In genomic region chr2:102708847-102709559, GRCh38 we compare ENCODE assay signal across 1 cellular context.
TF ChIP-seq lines count a peak whose summit lies in the region.

No MANE protein-coding gene starts in this region.

TF ChIP-seq in HepG2, 621 proteins besides CTCF, POLR2A, EP300 and RAD21 (continued from another document and continues in another):
- TF ChIP-seq ETS1 (CRISPR knock-in tag; IDR thresholded peaks at IDR 0.05) = no peak
- TF ChIP-seq HOMEZ (CRISPR knock-in tag; IDR thresholded peaks at IDR 0.05; ENCODE audit: low read depth) = peak; percentile 83; the same call in 1 of the 2 replicates
- no peak for TF ChIP-seq ZNF703 (CRISPR knock-in tag; IDR thresholded peaks at IDR 0.05; ENCODE audit: borderline replicate concordance)
- TF ChIP-seq HNF1A (IDR thresholded peaks at IDR 0.05; ENCODE audit: low read depth) = no peak
- TF ChIP-seq HNF1A (CRISPR knock-in tag; IDR thresholded peaks at IDR 0.05; ENCODE audit: borderline replicate concordance) = no peak
- 0 out of 2 replicates have a peak, but pooled peaks have one; percentile 44 for TF ChIP-seq JUND (CRISPR knock-in tag; IDR thresholded peaks at IDR 0.05)
- TF ChIP-seq ZNF292 (CRISPR knock-in tag; IDR thresholded peaks at IDR 0.05; ENCODE audit: borderline replicate concordance, low read depth) = peak; percentile 43; the same call in 1 of the 2 replicates
- 0 out of 2 replicates have a peak, but pooled peaks have one; percentile 20 for TF ChIP-seq ARID5B (CRISPR knock-in tag; IDR thresholded peaks at IDR 0.05)
- no peak for TF ChIP-seq CREB3 (CRISPR knock-in tag; IDR thresholded peaks at IDR 0.05)
- no peak for TF ChIP-seq RORA (CRISPR knock-in tag; IDR thresholded peaks at IDR 0.05)
- TF ChIP-seq FOXA1 (IDR thresholded peaks at IDR 0.05) = no peak
- TF ChIP-seq FOXA1 (CRISPR knock-in tag; IDR thresholded peaks at IDR 0.05) = 0 out of 2 replicates have a peak, but pooled peaks have one; percentile 24
- no peak for TF ChIP-seq ZSCAN5A (CRISPR knock-in tag; IDR thresholded peaks at IDR 0.05; ENCODE audit: borderline replicate concordance)
- TF ChIP-seq ZNF816 (CRISPR knock-in tag; IDR thresholded peaks at IDR 0.05; ENCODE audit: borderline replicate concordance) = 0 out of 2 replicates have a peak, but pooled peaks have one; percentile 29
- TF ChIP-seq BCL6 (CRISPR knock-in tag; IDR thresholded peaks at IDR 0.05) = no peak
- TF ChIP-seq CEBPG (CRISPR knock-in tag; IDR thresholded peaks at IDR 0.05) = peak; percentile 70
- TF ChIP-seq KDM4B (CRISPR knock-in tag; IDR thresholded peaks at IDR 0.05) = no peak
- TF ChIP-seq ZSCAN31 (CRISPR knock-in tag; IDR thresholded peaks at IDR 0.05; ENCODE audit: low read depth) = no peak
- 0 out of 2 replicates have a peak, but pooled peaks have one; percentile 25 for TF ChIP-seq ZNF350 (CRISPR knock-in tag; IDR thresholded peaks at IDR 0.05; ENCODE audit: borderline replicate concordance, low read depth)
- TF ChIP-seq ATF3 (CRISPR knock-in tag; IDR thresholded peaks at IDR 0.05) = peak; percentile 78
- TF ChIP-seq ZNF17 (CRISPR knock-in tag; IDR thresholded peaks at IDR 0.05) = no peak
- TF ChIP-seq KAT2B (IDR thresholded peaks at IDR 0.05; ENCODE audit: borderline replicate concordance, low read depth, low read length) = no peak
- TF ChIP-seq TEAD3 (CRISPR knock-in tag; optimal IDR thresholded peaks at IDR 0.05; ENCODE audit: borderline replicate concordance) = peak; percentile 70
- peak; percentile 68; the same call in 1 of the 2 replicates for TF ChIP-seq TFAP4 (IDR thresholded peaks at IDR 0.05; ENCODE audit: borderline replicate concordance, low read depth)
- TF ChIP-seq TP53 (CRISPR knock-in tag; conservative IDR thresholded peaks at IDR 0.05) = no peak
- TF ChIP-seq NFIB (CRISPR knock-in tag; IDR thresholded peaks at IDR 0.05; ENCODE audit: borderline replicate concordance) = no peak
- peak; percentile 94 for TF ChIP-seq FOSL2 (CRISPR knock-in tag; IDR thresholded peaks at IDR 0.05)
- TF ChIP-seq GPN1 (CRISPR knock-in tag; IDR thresholded peaks at IDR 0.05; ENCODE audit: borderline replicate concordance) = no peak
- TF ChIP-seq AFF4 (CRISPR knock-in tag; IDR thresholded peaks at IDR 0.05) = no peak
- no peak for TF ChIP-seq FUBP1 (CRISPR knock-in tag; IDR thresholded peaks at IDR 0.05; ENCODE audit: borderline replicate concordance)
- TF ChIP-seq ZNF644 (CRISPR knock-in tag; IDR thresholded peaks at IDR 0.05; ENCODE audit: low read depth) = 0 out of 2 replicates have a peak, but pooled peaks have one; percentile 56
- TF ChIP-seq ZNF614 (CRISPR knock-in tag; IDR thresholded peaks at IDR 0.05; ENCODE audit: borderline replicate concordance) = no peak
